ENCODE assay signal across 15 cellular contexts in the genomic region with DNA sequence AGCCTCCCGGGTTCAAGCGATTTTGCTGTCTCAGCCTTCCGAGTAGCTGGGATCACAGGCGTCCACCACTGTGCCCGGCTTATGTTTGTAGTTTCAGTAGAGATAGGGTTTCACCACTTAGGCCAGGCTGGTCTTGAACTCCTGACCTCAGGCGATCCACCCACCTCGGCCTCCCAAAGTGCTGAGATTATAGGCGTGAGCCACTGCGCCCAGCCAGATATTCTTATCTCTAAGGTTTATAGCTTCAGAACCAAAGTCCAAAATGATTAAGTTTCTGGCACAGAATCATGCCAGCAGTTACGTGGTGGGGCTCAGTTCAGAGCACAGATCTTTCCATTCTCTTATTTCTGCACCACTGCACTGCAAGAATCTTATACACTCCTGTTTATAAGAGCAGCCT.
"Had no signal": no experiment of that assay in that cellular context is flagged by ENCODE, and none has a peak within 500 bp of the region (broad histone marks: within the 10 kb centered on the region; RNA-seq: fewer than 3 reads in every experiment).

No MANE protein-coding gene starts in this region.

- H3K27me3 Mint-ChIP-seq: activated T-cell treated with anti-CD3 and anti-CD28 coated beads, Interleukin-2, amount 50 U/mL, for 24 hours; stimulated activated naive CD8-positive, alpha-beta T cell treated with anti-CD3 and anti-CD28 coated beads, Interleukin-15, Interleukin-2, amounts not matched to agents 100 ng/mL and 50 ng/mL, for 24 hours had no signal

- H3K36me3 Mint-ChIP-seq: activated CD8-positive, alpha-beta memory T cell treated with anti-CD3 and anti-CD28 coated beads, Interleukin-2, amount 10 ng/mL, durations not matched to agents 7 days and 5 days; activated naive CD4-positive, alpha-beta T cell treated with anti-CD3 and anti-CD28 coated beads, Interleukin-2, amount 50 U/mL, for 72 hours; naive thymus-derived CD4-positive, alpha-beta T cell had no signal

- H3K27ac ChIP-seq: gastrocnemius medialis, lower lobe of right lung, prostate gland, testis had no signal

- H3K4me1 Mint-ChIP-seq: activated CD8-positive, alpha-beta memory T cell treated with anti-CD3 and anti-CD28 coated beads, Interleukin-2, amount 10 ng/mL, durations not matched to agents 7 days and 5 days had no signal

- H3K4me3 Mint-ChIP-seq: activated CD8-positive, alpha-beta memory T cell treated with anti-CD3 and anti-CD28 coated beads, Interleukin-2, amount 10 ng/mL, durations not matched to agents 7 days and 5 days; activated T-cell treated with anti-CD3 and anti-CD28 coated beads, Interleukin-2, amount 50 U/mL, for 24 hours; naive thymus-derived CD4-positive, alpha-beta T cell; stimulated activated naive CD8-positive, alpha-beta T cell treated with anti-CD3 and anti-CD28 coated beads, Interleukin-15, Interleukin-2, amounts not matched to agents 100 ng/mL and 50 ng/mL, for 24 hours had no signal

- H3K4me1 ChIP-seq: gastrocnemius medialis, lower lobe of right lung, prostate gland, testis had no signal

- DNase-seq: activated CD8-positive, alpha-beta memory T cell treated with anti-CD3 and anti-CD28 coated beads, Interleukin-2, amount 10 ng/mL, durations not matched to agents 7 days and 5 days; activated effector memory CD4-positive, alpha-beta T cell treated with anti-CD3 and anti-CD28 coated beads, Interleukin-2, amount 50 U/mL, for 16 hours; activated T-cell treated with anti-CD3 and anti-CD28 coated beads, Interleukin-2, amount 50 U/mL, for 24 hours; amygdala; gastrocnemius medialis; lower lobe of right lung; midbrain; naive thymus-derived CD4-positive, alpha-beta T cell; stimulated activated CD4-positive, alpha-beta T cell treated with anti-CD3 and anti-CD28 coated beads, Interleukin-15, amount 100 ng/mL, for 24 hours; stimulated activated CD4-positive, alpha-beta T cell treated with anti-CD3 and anti-CD28 coated beads, Interleukin-4, amount 100 ng/mL, for 24 hours; T-helper 2 cell; testis had no signal

- ATAC-seq: activated CD8-positive, alpha-beta memory T cell treated with anti-CD3 and anti-CD28 coated beads, Interleukin-2, amount 10 ng/mL, durations not matched to agents 7 days and 5 days; activated naive CD4-positive, alpha-beta T cell treated with anti-CD3 and anti-CD28 coated beads, Interleukin-2, amount 50 U/mL, for 72 hours; lower lobe of right lung; naive thymus-derived CD4-positive, alpha-beta T cell had no signal

- H3K36me3 ChIP-seq: gastrocnemius medialis, lower lobe of right lung, prostate gland had no signal

- H3K9me3 Mint-ChIP-seq: activated naive CD4-positive, alpha-beta T cell treated with anti-CD3 and anti-CD28 coated beads, Interleukin-2, amount 50 U/mL, for 72 hours; activated T-cell treated with anti-CD3 and anti-CD28 coated beads, Interleukin-2, amount 50 U/mL, for 24 hours; naive thymus-derived CD4-positive, alpha-beta T cell; stimulated activated naive CD8-positive, alpha-beta T cell treated with anti-CD3 and anti-CD28 coated beads, Interleukin-15, Interleukin-2, amounts not matched to agents 100 ng/mL and 50 ng/mL, for 24 hours had no signal

- H3K9me3 ChIP-seq: gastrocnemius medialis, lower lobe of right lung, prostate gland, testis had no signal

- H3K4me3 ChIP-seq: gastrocnemius medialis, lower lobe of right lung, prostate gland, testis had no signal

- H3K27ac Mint-ChIP-seq: activated CD8-positive, alpha-beta memory T cell treated with anti-CD3 and anti-CD28 coated beads, Interleukin-2, amount 10 ng/mL, durations not matched to agents 7 days and 5 days; activated T-cell treated with anti-CD3 and anti-CD28 coated beads, Interleukin-2, amount 50 U/mL, for 24 hours; naive thymus-derived CD4-positive, alpha-beta T cell; stimulated activated naive CD8-positive, alpha-beta T cell treated with anti-CD3 and anti-CD28 coated beads, Interleukin-15, Interleukin-2, amounts not matched to agents 100 ng/mL and 50 ng/mL, for 24 hours had no signal

- H3K27me3 ChIP-seq: gastrocnemius medialis, testis had no signal
